In the genomic region with DNA sequence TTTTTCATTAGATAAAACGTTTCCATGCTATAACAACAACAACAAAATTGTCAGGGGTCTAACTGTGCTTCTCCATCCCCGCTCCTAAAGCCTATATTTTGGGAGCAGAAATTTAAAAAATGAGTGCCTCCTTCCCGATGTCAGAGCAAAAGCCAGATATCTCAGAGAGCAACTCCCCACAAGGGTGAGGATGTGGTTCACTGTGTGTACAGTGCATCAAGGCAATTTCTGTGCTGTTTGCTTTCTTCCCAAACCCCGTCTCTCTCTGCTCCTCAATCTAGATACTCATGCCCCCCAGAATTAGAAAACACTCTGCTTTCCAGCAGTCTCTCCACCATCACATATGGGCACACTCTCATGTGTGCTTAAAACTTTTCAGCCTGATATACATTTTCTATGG, we compare ENCODE assay signal across 19 cellular contexts.
A peak's percentile ranks its signal among the peaks of the same experiment; 100 is the strongest.
DNase-seq lines count a peak whose midpoint lies in the region; ATAC-seq lines count a peak whose summit lies in the region.
"Had no signal": no experiment of that assay in that cellular context is flagged by ENCODE, and none has a peak within 500 bp of the region (broad histone marks: within the 10 kb centered on the region; RNA-seq: fewer than 3 reads in every experiment).

No MANE protein-coding gene starts in this region.

- H3K27me3 ChIP-seq in thymus (ENCODE audit: control insufficient read depth, insufficient read depth): no peaks in the 10 kb centered on the region
- H3K27me3 ChIP-seq: cardiac muscle cell, ovary, SJSA1 had no signal

- peak overlapping the region; percentile 45 for H3K4me3 Mint-ChIP-seq in activated naive CD4-positive, alpha-beta T cell treated with anti-CD3 and anti-CD28 coated beads, Interleukin-2, amount 10 ng/mL, durations not matched to agents 7 days and 5 days
- H3K4me3 Mint-ChIP-seq in T-cell: peak overlapping the region; percentile 60 to 79 (median 72)
- no peak overlapping the region for H3K4me3 Mint-ChIP-seq in dendritic cell treated with granulocyte-macrophage colony-stimulating factor and Interleukin-4, amounts not matched to agents 40 ng/mL and 50 ng/mL, for 4 days
- H3K4me3 Mint-ChIP-seq: endodermal cell, mesothelial cell of epicardium had no signal

- intact Hi-C loops in dendritic cell treated with granulocyte-macrophage colony-stimulating factor and Interleukin-4, amounts not matched to agents 40 ng/mL and 50 ng/mL, for 4 days (cut with micrococcal nuclease): no loop called here

- H3K4me1 Mint-ChIP-seq in activated naive CD4-positive, alpha-beta T cell treated with anti-CD3 and anti-CD28 coated beads, Interleukin-2, amount 10 ng/mL, durations not matched to agents 7 days and 5 days: peaks cover 86% of the 10 kb centered on the region
- H3K4me1 Mint-ChIP-seq in T-cell: peaks cover 77 to 89% (median 84%) of the 10 kb centered on the region in 3 donors
- H3K4me1 Mint-ChIP-seq in dendritic cell treated with granulocyte-macrophage colony-stimulating factor and Interleukin-4, amounts not matched to agents 40 ng/mL and 50 ng/mL, for 4 days (ENCODE audit: low read depth): peaks cover 46% of the 10 kb centered on the region

- no peaks in the 10 kb centered on the region for H3K36me3 ChIP-seq in thymus (ENCODE audit: control insufficient read depth, insufficient read depth)
- H3K36me3 ChIP-seq: cardiac muscle cell, ovary, SJSA1, thoracic aorta had no signal

- H3K27ac ChIP-seq in thymus (ENCODE audit: low read depth): peak overlapping the region; percentile 64
- H3K27ac ChIP-seq: cardiac muscle cell, ovary, SJSA1, thoracic aorta had no signal

- peak; percentile 76 to 82 (median 80) for ATAC-seq in T-cell (replicated peaks in 1 of 4)

- peaks cover 7% of the 10 kb centered on the region for H3K4me1 ChIP-seq in thymus (ENCODE audit: control insufficient read depth, insufficient read depth, low read length)
- H3K4me1 ChIP-seq: SJSA1 had no signal

- H3K9me3 Mint-ChIP-seq in activated naive CD4-positive, alpha-beta T cell treated with anti-CD3 and anti-CD28 coated beads, Interleukin-2, amount 10 ng/mL, durations not matched to agents 7 days and 5 days: no peaks in the 10 kb centered on the region
- H3K9me3 Mint-ChIP-seq in T-cell: no peaks in the 10 kb centered on the region
- H3K9me3 Mint-ChIP-seq in dendritic cell treated with granulocyte-macrophage colony-stimulating factor and Interleukin-4, amounts not matched to agents 40 ng/mL and 50 ng/mL, for 4 days: no peaks in the 10 kb centered on the region
- H3K9me3 Mint-ChIP-seq: endodermal cell had no signal

- 7% methylated on average over 4 of the region's 4 CpGs for WGBS in thymus

- POLR2A ChIA-PET in T-cell (lab: Charles Lee): interaction anchor here in 1 of 2 donors (1.8 kb wide), 1 partner anchor 12 kb away, joined by 10 read pairs; no protein-coding TSS in a partner anchor

- DNase-seq in activated naive CD4-positive, alpha-beta T cell treated with anti-CD3 and anti-CD28 coated beads, Interleukin-2, amount 10 ng/mL, durations not matched to agents 7 days and 5 days: peak; percentile 57
- no peak for DNase-seq in activated naive CD4-positive, alpha-beta T cell treated with anti-CD3 and anti-CD28 coated beads, Interleukin-2, amount 50 U/mL, for 16 hours
- DNase-seq in T-cell: peak in 21 of 34 experiments; percentile 5 to 48 (median 23)
- no peak for DNase-seq in stimulated activated CD4-positive, alpha-beta T cell treated with anti-CD3 and anti-CD28 coated beads, Interleukin-1b, Interleukin-23, amount 100 ng/mL, for 48 hours
- DNase-seq in NOMO-1 (lab: John Stamatoyannopoulos, UW; ENCODE audit: unreplicated experiment in 2 of 2): no peak
- no peak for DNase-seq in HuH-7.5 (ENCODE audit: low spot score)
- DNase-seq: activated CD4-positive, CD25-positive, alpha-beta regulatory T cell; activated effector memory CD4-positive, alpha-beta T cell treated with anti-CD3 and anti-CD28 coated beads, Interleukin-2, amount 50 U/mL, for 16 hours; DMS53; endodermal cell; foreskin melanocyte; ovary had no signal

- H3K36me3 Mint-ChIP-seq in activated naive CD4-positive, alpha-beta T cell treated with anti-CD3 and anti-CD28 coated beads, Interleukin-2, amount 10 ng/mL, durations not matched to agents 7 days and 5 days: peaks cover 2% of the 10 kb centered on the region
- H3K36me3 Mint-ChIP-seq in T-cell: no peaks in the 10 kb centered on the region
- H3K36me3 Mint-ChIP-seq in dendritic cell treated with granulocyte-macrophage colony-stimulating factor and Interleukin-4, amounts not matched to agents 40 ng/mL and 50 ng/mL, for 4 days (ENCODE audit: low read depth): no peaks in the 10 kb centered on the region
- H3K36me3 Mint-ChIP-seq: mesothelial cell of epicardium had no signal

- no peak overlapping the region for H3K4me3 ChIP-seq in thymus (ENCODE audit: low read length)
- H3K4me3 ChIP-seq: cardiac muscle cell, ovary, SJSA1, skin epidermis, thoracic aorta had no signal

- CTCF ChIA-PET in activated naive CD4-positive, alpha-beta T cell treated with anti-CD3 and anti-CD28 coated beads, Interleukin-2, amount 10 ng/mL, durations not matched to agents 7 days and 5 days (lab: Charles Lee): interaction anchor here (0.7 to 1.5 kb wide), 3 partner anchors 8 to 47 kb away, joined by 3 to 4 read pairs (median 3); no protein-coding TSS in a partner anchor
- CTCF ChIA-PET in T-cell (lab: Charles Lee): interaction anchor here in 1 of 2 donors (0.6 kb wide), 1 partner anchor 140 kb away, joined by 5 read pairs; no protein-coding TSS in a partner anchor

- H3K27me3 Mint-ChIP-seq in activated naive CD4-positive, alpha-beta T cell treated with anti-CD3 and anti-CD28 coated beads, Interleukin-2, amount 10 ng/mL, durations not matched to agents 7 days and 5 days: no peaks in the 10 kb centered on the region
- no peaks in the 10 kb centered on the region for H3K27me3 Mint-ChIP-seq in T-cell
- no peaks in the 10 kb centered on the region for H3K27me3 Mint-ChIP-seq in dendritic cell treated with granulocyte-macrophage colony-stimulating factor and Interleukin-4, amounts not matched to agents 40 ng/mL and 50 ng/mL, for 4 days

- no peaks in the 10 kb centered on the region for H3K9me3 ChIP-seq in thymus (ENCODE audit: control insufficient read depth)
- H3K9me3 ChIP-seq: ovary, SJSA1, thoracic aorta had no signal

- peak overlapping the region; percentile 64 for H3K27ac Mint-ChIP-seq in activated naive CD4-positive, alpha-beta T cell treated with anti-CD3 and anti-CD28 coated beads, Interleukin-2, amount 10 ng/mL, durations not matched to agents 7 days and 5 days
- H3K27ac Mint-ChIP-seq in T-cell: peak overlapping the region; percentile 94 to 98
- peak overlapping the region; percentile 66 for H3K27ac Mint-ChIP-seq in dendritic cell treated with granulocyte-macrophage colony-stimulating factor and Interleukin-4, amounts not matched to agents 40 ng/mL and 50 ng/mL, for 4 days
- H3K27ac Mint-ChIP-seq: endodermal cell, mesothelial cell of epicardium had no signal

Comparison
In these comparisons a context has a peak if more than half of its experiments do, and no peak if none do; other contexts are left out.
1. DNase-seq: peak in activated naive CD4-positive, alpha-beta T cell treated with anti-CD3 and anti-CD28 coated beads, Interleukin-2, amount 10 ng/mL, durations not matched to agents 7 days and 5 days (single experiment) and T-cell (21 of 34); none in activated naive CD4-positive, alpha-beta T cell treated with anti-CD3 and anti-CD28 coated beads, Interleukin-2, amount 50 U/mL, for 16 hours (single experiment), stimulated activated CD4-positive, alpha-beta T cell treated with anti-CD3 and anti-CD28 coated beads, Interleukin-1b, Interleukin-23, amount 100 ng/mL, for 48 hours (single experiment), NOMO-1 (0 of 2) and HuH-7.5 (single experiment).
2. Peak in every context shown above with its lines, with median percentiles within 50 percentile points of each other: H3K27ac Mint-ChIP-seq.